22 cellular contexts compared by ENCODE assay signal in genomic region chr12:115424003-115424402, GRCh38.
DNase-seq lines count a peak whose midpoint lies in the region; ATAC-seq, FAIRE-seq and TF ChIP-seq lines count a peak whose summit lies in the region.
"Had no signal": no experiment of that assay in that cellular context is flagged by ENCODE, and none has a peak within 500 bp of the region (broad histone marks: within the 10 kb centered on the region; RNA-seq: fewer than 3 reads in every experiment).

No MANE protein-coding gene starts in this region.

- BruUV-seq in HepG2 (replicated peaks; lab: Mats Ljungman, UMichigan), result no TSS peak

- H3K79me2 ChIP-seq in HepG2 (ENCODE audit: insufficient read depth, low read length), result no peaks in the 10 kb centered on the region
- no peaks in the 10 kb centered on the region for H3K79me2 ChIP-seq in osteoblast (ENCODE audit: insufficient read depth, low read length)

- H3K9me3 Mint-ChIP-seq in nephron, result peaks cover 2% of the 10 kb centered on the region

- H3K36me3 ChIP-seq in HepG2 (replicated peaks in 1 of 2; ENCODE audit: control insufficient read depth in 1 of 2, insufficient read depth in 2 of 2, low read length in 2 of 2), result no peaks in the 10 kb centered on the region
- no peaks in the 10 kb centered on the region for H3K36me3 ChIP-seq in right lobe of liver
- H3K36me3 ChIP-seq in osteoblast (ENCODE audit: insufficient read depth, low read length), result no peaks in the 10 kb centered on the region
- H3K36me3 ChIP-seq in suprapubic skin, result no peaks in the 10 kb centered on the region
- H3K36me3 ChIP-seq: BLaER1 treated with 17β-estradiol and CSF1 and Interleukin-3, amounts not matched to agents 10 nM and 100 nM had no signal

- H3K4me2 ChIP-seq in HepG2 (ENCODE audit: low read depth, low read length), result peak overlapping the region; percentile 20; the same call in 1 of the 2 replicates
- no peak overlapping the region for H3K4me2 ChIP-seq in osteoblast (ENCODE audit: insufficient read depth, low read length)

- POLR2A ChIA-PET in HepG2 (lab: Yijun Ruan, JAX), result interaction anchor here (0.9 to 5.5 kb wide), 14 partner anchors 10 to 768 kb away, joined by 3 to 99 read pairs (median 6); partner anchors contain the start of gene TBX3

- H4K20me1 ChIP-seq in HepG2 (ENCODE audit: insufficient read depth, low read length), result no peaks in the 10 kb centered on the region
- H4K20me1 ChIP-seq in osteoblast (ENCODE audit: insufficient read depth, low read length), result no peaks in the 10 kb centered on the region
- H4K20me1 ChIP-seq: BLaER1 treated with 17β-estradiol and CSF1 and Interleukin-3, amounts not matched to agents 10 nM and 100 nM had no signal

- TF ChIP-seq CTCF in HepG2 (CRISPR knock-in tag; IDR thresholded peaks at IDR 0.05), result no peak
- no peak for TF ChIP-seq CTCF in right lobe of liver (IDR thresholded peaks at IDR 0.05)
- TF ChIP-seq CTCF in nephron (IDR thresholded peaks at IDR 0.05; ENCODE audit: unreplicated experiment in 3 of 3), result no peak
- no peak for TF ChIP-seq CTCF in osteoblast (IDR thresholded peaks at IDR 0.05; ENCODE audit: extremely low read depth, low read depth, low read length)
- TF ChIP-seq CTCF in suprapubic skin (IDR thresholded peaks at IDR 0.05), result no peak

- H3K4me3 ChIP-seq in HepG2 (replicated peaks in 1 of 3; ENCODE audit: insufficient read depth in 1 of 3, low read depth in 2 of 3, low read length in 3 of 3), result no peak overlapping the region
- no peak overlapping the region for H3K4me3 ChIP-seq in right lobe of liver
- H3K4me3 ChIP-seq in osteoblast (ENCODE audit: insufficient read depth, low read length), result no peak overlapping the region
- H3K4me3 ChIP-seq in suprapubic skin, result no peak overlapping the region
- H3K4me3 ChIP-seq: BLaER1 treated with 17β-estradiol and CSF1 and Interleukin-3, amounts not matched to agents 10 nM and 100 nM had no signal

- TF ChIP-seq EP300 in HepG2 (IDR thresholded peaks at IDR 0.05; ENCODE audit: low read depth in 2 of 2, low read length in 2 of 2) (no peak), HepG2 (CRISPR knock-in tag; IDR thresholded peaks at IDR 0.05; ENCODE audit: borderline replicate concordance) (no peak), suprapubic skin (IDR thresholded peaks at IDR 0.05) (no peak)

- H3K36me3 Mint-ChIP-seq in nephron (ENCODE audit: low read depth), result no peaks in the 10 kb centered on the region
- H3K36me3 Mint-ChIP-seq: CD8-positive, alpha-beta T cell had no signal

- H3K9me3 ChIP-seq in HepG2 (ENCODE audit: low read length), result no peaks in the 10 kb centered on the region
- no peaks in the 10 kb centered on the region for H3K9me3 ChIP-seq in right lobe of liver
- H3K9me3 ChIP-seq in osteoblast (ENCODE audit: low read depth, low read length), result no peaks in the 10 kb centered on the region
- no peaks in the 10 kb centered on the region for H3K9me3 ChIP-seq in suprapubic skin
- H3K9me3 ChIP-seq: BLaER1 treated with 17β-estradiol and CSF1 and Interleukin-3, amounts not matched to agents 10 nM and 100 nM; Caco-2 had no signal

- no peak overlapping the region for H3K4me3 Mint-ChIP-seq in nephron
- H3K4me3 Mint-ChIP-seq: B cell; CD4-positive, alpha-beta T cell; CD8-positive, alpha-beta T cell had no signal

- CTCF ChIA-PET in HepG2 (lab: Yijun Ruan, JAX; ENCODE audit: low intra/inter-chr PET ratio, low total read pairs), result no interaction called here

- no peak for DNase-seq in HepG2 (ENCODE audit: low spot score)
- DNase-seq in right lobe of liver, result no peak
- no peak for DNase-seq in osteoblast (ENCODE audit: insufficient read length, low spot score, missing footprints)
- DNase-seq in NCI-H1417 treated with DMSO at 0.1 percent for 48 hours (lab: John Stamatoyannopoulos, UW), result no peak
- DNase-seq in suprapubic skin (ENCODE audit: low spot score in 2 of 2), result no peak
- DNase-seq in foreskin melanocyte, result no peak
- DNase-seq: 8988T; AML-193; Calu3; CD4-positive, alpha-beta T cell; CD8-positive, alpha-beta T cell; DMS79 treated with DMSO at 0.1 percent for 48 hours; GF-D8 had no signal

- in situ Hi-C loops in HepG2 (cut with HindIII; ENCODE audit: extremely low pct_ligation_motif_present, low pct_unique_long_range_greater_than_20kb), result no loop called here

- H3K27ac Mint-ChIP-seq in nephron, result peak overlapping the region in 2 of 3 experiments; percentile 10 to 29
- H3K27ac Mint-ChIP-seq: B cell; CD4-positive, alpha-beta T cell; CD8-positive, alpha-beta T cell had no signal

- TF ChIP-seq POLR2A in HepG2 (IDR thresholded peaks at IDR 0.05; ENCODE audit: insufficient read depth in 1 of 2, low read depth in 2 of 2, low read length in 2 of 2) (no peak), right lobe of liver (IDR thresholded peaks at IDR 0.05) (no peak), suprapubic skin (IDR thresholded peaks at IDR 0.05) (no peak)

- TF ChIP-seq RAD21 in HepG2 (CRISPR knock-in tag; IDR thresholded peaks at IDR 0.05), result no peak

- no peaks in the 10 kb centered on the region for H3K27me3 ChIP-seq in HepG2 (ENCODE audit: control insufficient read depth in 1 of 2, insufficient read depth in 2 of 2, low read length in 2 of 2)
- no peaks in the 10 kb centered on the region for H3K27me3 ChIP-seq in right lobe of liver
- H3K27me3 ChIP-seq in osteoblast (ENCODE audit: insufficient read depth, low read length), result no peaks in the 10 kb centered on the region
- no peaks in the 10 kb centered on the region for H3K27me3 ChIP-seq in suprapubic skin
- H3K27me3 ChIP-seq: BLaER1 treated with 17β-estradiol and CSF1 and Interleukin-3, amounts not matched to agents 10 nM and 100 nM had no signal

- ATAC-seq in HepG2 (no peak), right lobe of liver (peak; percentile 39 to 55 (median 50))
- ATAC-seq: CD8-positive, alpha-beta T cell had no signal

- H2AFZ ChIP-seq in HepG2 (ENCODE audit: low read length), result no peak overlapping the region
- H2AFZ ChIP-seq in osteoblast (ENCODE audit: low read length), result no peak overlapping the region

- no peak for FAIRE-seq in HepG2 (lab: Jason Lieb, UNC)
- FAIRE-seq: A204.1, D721Med, G401.6, GM12891, GM19239 had no signal

- intact Hi-C loops in HepG2 (cut with micrococcal nuclease; ENCODE audit: unreplicated experiment) (loop anchor here (5.0 kb wide), 1 partner anchor 767 kb away; no protein-coding TSS in a partner anchor), right lobe of liver (cut with DNase I) (no loop called here)

- H3K27ac ChIP-seq in HepG2 (ENCODE audit: extremely low read length, insufficient read depth, low read length) (peak overlapping the region; percentile 86), right lobe of liver (peak overlapping the region; percentile 29 to 72 (median 63)), osteoblast (ENCODE audit: low read depth, low read length) (no peak overlapping the region), suprapubic skin (no peak overlapping the region)

- H3K4me1 ChIP-seq in HepG2 (ENCODE audit: insufficient read depth, low read length) (peaks cover 98% of the 10 kb centered on the region), right lobe of liver (peaks cover 0 to 15% (median 4%) of the 10 kb centered on the region in 4 donors), osteoblast (ENCODE audit: insufficient read depth, low read length) (no peaks in the 10 kb centered on the region), suprapubic skin (no peaks in the 10 kb centered on the region)

- WGBS in HepG2 (ENCODE audit: low lambda C conversion rate), result 57% methylated on average over 1 of the region's 1 CpG
- 17% methylated on average over 1 of the region's 1 CpG for WGBS in right lobe of liver (ENCODE audit: insufficient coverage, low coverage, low lambda C conversion rate, missing lambda C conversion rate)
- 56% methylated on average over 1 of the region's 1 CpG for WGBS in suprapubic skin

- H3K9ac ChIP-seq in HepG2 (ENCODE audit: insufficient read depth, low read depth, low read length), result peak overlapping the region; percentile 51

- H3K4me1 Mint-ChIP-seq in nephron, result peaks cover 6% of the 10 kb centered on the region
- H3K4me1 Mint-ChIP-seq: B cell had no signal

- H3K27me3 Mint-ChIP-seq in nephron (ENCODE audit: low read depth), result no peaks in the 10 kb centered on the region
- H3K27me3 Mint-ChIP-seq: B cell; CD4-positive, alpha-beta T cell had no signal

TF ChIP-seq in HepG2, 621 proteins besides CTCF, POLR2A, EP300 and RAD21:
- TF ChIP-seq UBTF (CRISPR knock-in tag; IDR thresholded peaks at IDR 0.05) (no peak), RORA (CRISPR knock-in tag; IDR thresholded peaks at IDR 0.05) (0 out of 2 replicates have a peak, but pooled peaks have one; percentile 4)

Comparison
In these comparisons a context has a peak if more than half of its experiments do, and no peak if none do; other contexts are left out.
1. H3K27ac ChIP-seq: peak in HepG2 (single experiment) and right lobe of liver (3 of 3); none in osteoblast (single experiment) and suprapubic skin (single experiment).